Comparison of ENCODE assay signal across 16 cellular contexts in the genomic region with DNA sequence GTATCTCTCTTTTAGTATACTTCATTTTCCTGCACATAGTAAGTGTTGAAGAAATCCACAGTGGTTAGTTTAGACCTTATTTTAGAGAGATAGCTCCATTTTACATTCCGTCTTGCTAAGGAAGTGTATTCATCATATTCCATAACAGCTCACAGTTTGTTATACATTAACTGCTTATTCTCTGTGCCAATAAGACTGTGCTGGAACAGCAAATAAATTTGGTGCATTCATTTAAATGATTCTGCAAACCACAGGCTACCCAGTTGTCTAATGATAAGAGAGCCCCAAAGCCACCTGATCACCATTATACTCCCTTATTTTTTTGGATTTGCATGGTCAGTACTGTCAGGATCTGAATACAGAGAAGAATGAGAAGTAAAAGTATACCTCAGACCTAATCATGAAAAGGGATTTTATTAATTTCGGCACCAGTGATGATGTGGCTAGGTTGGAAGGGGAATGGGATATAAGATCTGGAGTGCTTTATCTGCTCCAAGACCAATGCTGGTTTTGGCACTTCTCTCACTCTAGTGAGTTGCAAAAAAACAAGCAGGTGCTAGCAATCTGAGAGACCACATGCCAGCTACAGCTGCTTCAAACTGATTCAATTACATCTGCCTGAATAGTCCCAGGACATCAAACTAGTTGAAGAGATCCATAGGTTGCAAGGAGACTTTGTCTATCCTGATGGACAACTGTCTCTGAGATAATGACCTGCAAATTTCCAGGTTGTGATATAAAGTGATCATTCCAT.
DNase-seq lines count a peak whose midpoint lies in the region; ATAC-seq lines count a peak whose summit lies in the region.
"Had no signal": no experiment of that assay in that cellular context is flagged by ENCODE, and none has a peak within 500 bp of the region (broad histone marks: within the 10 kb centered on the region; RNA-seq: fewer than 3 reads in every experiment).

No MANE protein-coding gene starts in this region.

- no peak overlapping the region for H3K27ac Mint-ChIP-seq in activated naive CD4-positive, alpha-beta T cell treated with anti-CD3 and anti-CD28 coated beads, Interleukin-2, amount 50 U/mL, for 72 hours
- H3K27ac Mint-ChIP-seq: activated CD4-positive, alpha-beta T cell treated with anti-CD3 and anti-CD28 coated beads, Interleukin-2, amount 10 ng/mL, durations not matched to agents 24 days and 14 days; stimulated activated memory B cell treated with anti-CD40 and anti-IgM and Interleukin-4, amounts not matched to agents 10 μg/mL and 1 μg/mL and 100 μg/mL, for 72 hours; T-helper 17 cell had no signal

- ATAC-seq in left ventricle myocardium superior = peak; percentile 67
- no peak for ATAC-seq in activated naive CD4-positive, alpha-beta T cell treated with anti-CD3 and anti-CD28 coated beads, Interleukin-2, amount 50 U/mL, for 72 hours
- ATAC-seq in GM21529 (IDR thresholded peaks at IDR 0.05; ENCODE audit: unreplicated experiment) = no peak
- ATAC-seq: foreskin keratinocyte; stimulated activated memory B cell treated with anti-CD40 and anti-IgM and Interleukin-4, amounts not matched to agents 10 μg/mL and 1 μg/mL and 100 μg/mL, for 72 hours; T-helper 17 cell; upper lobe of right lung had no signal

- H3K9me3 Mint-ChIP-seq in activated naive CD4-positive, alpha-beta T cell treated with anti-CD3 and anti-CD28 coated beads, Interleukin-2, amount 50 U/mL, for 72 hours = no peaks in the 10 kb centered on the region
- H3K9me3 Mint-ChIP-seq: activated CD4-positive, alpha-beta T cell treated with anti-CD3 and anti-CD28 coated beads, Interleukin-2, amount 10 ng/mL, durations not matched to agents 24 days and 14 days; stimulated activated memory B cell treated with anti-CD40 and anti-IgM and Interleukin-4, amounts not matched to agents 10 μg/mL and 1 μg/mL and 100 μg/mL, for 72 hours had no signal

- H3K36me3 Mint-ChIP-seq in activated naive CD4-positive, alpha-beta T cell treated with anti-CD3 and anti-CD28 coated beads, Interleukin-2, amount 50 U/mL, for 72 hours = no peaks in the 10 kb centered on the region

- intact Hi-C loops in left ventricle myocardium superior (cut with micrococcal nuclease) = no loop called here

- DNase-seq in COLO668 (lab: John Stamatoyannopoulos, UW; ENCODE audit: unreplicated experiment) (peak; percentile 0), NCI-H1105 treated with DMSO at 0.1 percent for 48 hours (lab: John Stamatoyannopoulos, UW) (peak; percentile 69), NCI-H524 (lab: John Stamatoyannopoulos, UW) (peak; percentile 82 to 94), left ventricle myocardium superior (no peak), T1000 (lab: John Stamatoyannopoulos, UW) (no peak)
- DNase-seq in activated naive CD4-positive, alpha-beta T cell treated with anti-CD3 and anti-CD28 coated beads, Interleukin-2, amount 50 U/mL, for 72 hours (ENCODE audit: low spot score in 2 of 2) = no peak
- DNase-seq in activated CD4-positive, alpha-beta T cell treated with anti-CD3 and anti-CD28 coated beads, Interleukin-2, amount 50 U/mL, for 4 hours = no peak
- DNase-seq: activated CD4-positive, alpha-beta T cell treated with anti-CD3 and anti-CD28 coated beads, Interleukin-2, amount 10 ng/mL, durations not matched to agents 24 days and 14 days; activated T-cell treated with anti-CD3 and anti-CD28 coated beads, Interleukin-2, amount 50 U/mL, for 1 hour; foreskin keratinocyte; mesenchymal stem cell; RPMI8226; T-helper 17 cell; upper lobe of right lung had no signal

Comparison
In these comparisons a context has a peak if more than half of its experiments do, and no peak if none do; other contexts are left out.
1. DNase-seq: peak in COLO668 (single experiment), NCI-H1105 treated with DMSO at 0.1 percent for 48 hours (single experiment) and NCI-H524 (2 of 2); none in left ventricle myocardium superior (single experiment), activated naive CD4-positive, alpha-beta T cell treated with anti-CD3 and anti-CD28 coated beads, Interleukin-2, amount 50 U/mL, for 72 hours (0 of 2), T1000 (single experiment) and activated CD4-positive, alpha-beta T cell treated with anti-CD3 and anti-CD28 coated beads, Interleukin-2, amount 50 U/mL, for 4 hours (0 of 2).